Comparison of ENCODE assay signal across 1 cellular context in the genomic region with DNA sequence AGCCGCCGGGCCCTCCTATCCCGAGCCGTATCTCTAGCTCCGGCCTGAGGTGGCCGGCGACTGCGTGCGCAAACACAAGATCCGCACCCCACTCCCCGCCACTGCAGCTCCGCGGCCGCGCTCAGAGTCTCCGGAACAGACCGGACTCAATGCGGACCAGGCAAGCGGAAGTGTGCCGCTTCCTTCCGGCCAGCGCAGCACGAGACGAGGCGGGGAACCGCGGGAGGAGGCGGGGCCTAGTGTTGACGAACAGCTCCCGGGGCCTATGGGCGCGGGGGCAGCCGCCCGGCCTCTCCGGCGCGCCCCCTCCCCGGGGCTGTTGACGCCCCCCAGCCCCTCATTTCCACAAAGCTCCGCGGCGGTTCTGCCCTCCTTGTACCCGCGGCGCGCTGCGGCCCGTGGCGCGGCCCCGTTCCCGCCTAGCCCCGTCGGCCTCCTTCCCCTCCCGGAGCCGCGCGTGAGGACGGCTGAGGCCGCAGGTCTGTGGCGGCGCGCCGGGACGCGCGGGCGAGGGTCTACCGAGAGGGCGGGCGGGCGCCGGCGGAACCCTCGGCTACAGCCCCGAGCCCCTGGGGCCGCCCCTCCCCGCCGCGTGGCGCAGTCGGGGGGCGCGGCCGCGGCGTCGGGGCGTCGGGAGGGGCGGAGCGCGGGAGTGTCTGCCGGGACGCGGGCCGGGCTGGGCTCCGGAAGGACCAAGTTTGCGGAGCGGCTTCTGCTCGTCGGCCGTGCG.
TF ChIP-seq lines count a peak whose summit lies in the region.

A gene with protein sequence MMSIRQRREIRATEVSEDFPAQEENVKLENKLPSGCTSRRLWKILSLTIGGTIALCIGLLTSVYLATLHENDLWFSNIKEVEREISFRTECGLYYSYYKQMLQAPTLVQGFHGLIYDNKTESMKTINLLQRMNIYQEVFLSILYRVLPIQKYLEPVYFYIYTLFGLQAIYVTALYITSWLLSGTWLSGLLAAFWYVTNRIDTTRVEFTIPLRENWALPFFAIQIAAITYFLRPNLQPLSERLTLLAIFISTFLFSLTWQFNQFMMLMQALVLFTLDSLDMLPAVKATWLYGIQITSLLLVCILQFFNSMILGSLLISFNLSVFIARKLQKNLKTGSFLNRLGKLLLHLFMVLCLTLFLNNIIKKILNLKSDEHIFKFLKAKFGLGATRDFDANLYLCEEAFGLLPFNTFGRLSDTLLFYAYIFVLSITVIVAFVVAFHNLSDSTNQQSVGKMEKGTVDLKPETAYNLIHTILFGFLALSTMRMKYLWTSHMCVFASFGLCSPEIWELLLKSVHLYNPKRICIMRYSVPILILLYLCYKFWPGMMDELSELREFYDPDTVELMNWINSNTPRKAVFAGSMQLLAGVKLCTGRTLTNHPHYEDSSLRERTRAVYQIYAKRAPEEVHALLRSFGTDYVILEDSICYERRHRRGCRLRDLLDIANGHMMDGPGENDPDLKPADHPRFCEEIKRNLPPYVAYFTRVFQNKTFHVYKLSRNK (plus strand): TSS at position 340 of the 730 bp plus-strand sequence. CDS start 2,484 bp downstream, outside the sequence.

TF ChIP-seq in GM23338, 12 proteins besides CTCF, POLR2A, EP300 and RAD21 (continued from another document):
- TF ChIP-seq, protein P1, sequence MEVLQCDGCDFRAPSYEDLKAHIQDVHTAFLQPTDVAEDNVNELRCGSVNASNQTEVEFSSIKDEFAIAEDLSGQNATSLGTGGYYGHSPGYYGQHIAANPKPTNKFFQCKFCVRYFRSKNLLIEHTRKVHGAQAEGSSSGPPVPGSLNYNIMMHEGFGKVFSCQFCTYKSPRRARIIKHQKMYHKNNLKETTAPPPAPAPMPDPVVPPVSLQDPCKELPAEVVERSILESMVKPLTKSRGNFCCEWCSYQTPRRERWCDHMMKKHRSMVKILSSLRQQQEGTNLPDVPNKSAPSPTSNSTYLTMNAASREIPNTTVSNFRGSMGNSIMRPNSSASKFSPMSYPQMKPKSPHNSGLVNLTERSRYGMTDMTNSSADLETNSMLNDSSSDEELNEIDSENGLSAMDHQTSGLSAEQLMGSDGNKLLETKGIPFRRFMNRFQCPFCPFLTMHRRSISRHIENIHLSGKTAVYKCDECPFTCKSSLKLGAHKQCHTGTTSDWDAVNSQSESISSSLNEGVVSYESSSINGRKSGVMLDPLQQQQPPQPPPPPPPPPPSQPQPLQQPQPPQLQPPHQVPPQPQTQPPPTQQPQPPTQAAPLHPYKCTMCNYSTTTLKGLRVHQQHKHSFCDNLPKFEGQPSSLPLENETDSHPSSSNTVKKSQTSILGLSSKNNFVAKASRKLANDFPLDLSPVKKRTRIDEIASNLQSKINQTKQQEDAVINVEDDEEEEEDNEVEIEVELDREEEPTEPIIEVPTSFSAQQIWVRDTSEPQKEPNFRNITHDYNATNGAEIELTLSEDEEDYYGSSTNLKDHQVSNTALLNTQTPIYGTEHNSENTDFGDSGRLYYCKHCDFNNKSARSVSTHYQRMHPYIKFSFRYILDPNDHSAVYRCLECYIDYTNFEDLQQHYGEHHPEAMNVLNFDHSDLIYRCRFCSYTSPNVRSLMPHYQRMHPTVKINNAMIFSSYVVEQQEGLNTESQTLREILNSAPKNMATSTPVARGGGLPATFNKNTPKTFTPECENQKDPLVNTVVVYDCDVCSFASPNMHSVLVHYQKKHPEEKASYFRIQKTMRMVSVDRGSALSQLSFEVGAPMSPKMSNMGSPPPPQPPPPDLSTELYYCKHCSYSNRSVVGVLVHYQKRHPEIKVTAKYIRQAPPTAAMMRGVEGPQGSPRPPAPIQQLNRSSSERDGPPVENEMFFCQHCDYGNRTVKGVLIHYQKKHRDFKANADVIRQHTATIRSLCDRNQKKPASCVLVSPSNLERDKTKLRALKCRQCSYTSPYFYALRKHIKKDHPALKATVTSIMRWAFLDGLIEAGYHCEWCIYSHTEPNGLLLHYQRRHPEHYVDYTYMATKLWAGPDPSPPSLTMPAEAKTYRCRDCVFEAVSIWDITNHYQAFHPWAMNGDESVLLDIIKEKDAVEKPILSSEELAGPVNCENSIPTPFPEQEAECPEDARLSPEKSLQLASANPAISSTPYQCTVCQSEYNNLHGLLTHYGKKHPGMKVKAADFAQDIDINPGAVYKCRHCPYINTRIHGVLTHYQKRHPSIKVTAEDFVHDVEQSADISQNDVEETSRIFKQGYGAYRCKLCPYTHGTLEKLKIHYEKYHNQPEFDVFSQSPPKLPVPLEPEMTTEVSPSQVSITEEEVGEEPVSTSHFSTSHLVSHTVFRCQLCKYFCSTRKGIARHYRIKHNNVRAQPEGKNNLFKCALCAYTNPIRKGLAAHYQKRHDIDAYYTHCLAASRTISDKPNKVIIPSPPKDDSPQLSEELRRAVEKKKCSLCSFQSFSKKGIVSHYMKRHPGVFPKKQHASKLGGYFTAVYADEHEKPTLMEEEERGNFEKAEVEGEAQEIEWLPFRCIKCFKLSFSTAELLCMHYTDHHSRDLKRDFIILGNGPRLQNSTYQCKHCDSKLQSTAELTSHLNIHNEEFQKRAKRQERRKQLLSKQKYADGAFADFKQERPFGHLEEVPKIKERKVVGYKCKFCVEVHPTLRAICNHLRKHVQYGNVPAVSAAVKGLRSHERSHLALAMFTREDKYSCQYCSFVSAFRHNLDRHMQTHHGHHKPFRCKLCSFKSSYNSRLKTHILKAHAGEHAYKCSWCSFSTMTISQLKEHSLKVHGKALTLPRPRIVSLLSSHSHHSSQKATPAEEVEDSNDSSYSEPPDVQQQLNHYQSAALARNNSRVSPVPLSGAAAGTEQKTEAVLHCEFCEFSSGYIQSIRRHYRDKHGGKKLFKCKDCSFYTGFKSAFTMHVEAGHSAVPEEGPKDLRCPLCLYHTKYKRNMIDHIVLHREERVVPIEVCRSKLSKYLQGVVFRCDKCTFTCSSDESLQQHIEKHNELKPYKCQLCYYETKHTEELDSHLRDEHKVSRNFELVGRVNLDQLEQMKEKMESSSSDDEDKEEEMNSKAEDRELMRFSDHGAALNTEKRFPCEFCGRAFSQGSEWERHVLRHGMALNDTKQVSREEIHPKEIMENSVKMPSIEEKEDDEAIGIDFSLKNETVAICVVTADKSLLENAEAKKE (CRISPR knock-in tag; IDR thresholded peaks at IDR 0.05): no peak
- peak; percentile 98 for TF ChIP-seq POLR2AphosphoS5 (IDR thresholded peaks at IDR 0.05; ENCODE audit: low read depth)
- TF ChIP-seq, protein P2, sequence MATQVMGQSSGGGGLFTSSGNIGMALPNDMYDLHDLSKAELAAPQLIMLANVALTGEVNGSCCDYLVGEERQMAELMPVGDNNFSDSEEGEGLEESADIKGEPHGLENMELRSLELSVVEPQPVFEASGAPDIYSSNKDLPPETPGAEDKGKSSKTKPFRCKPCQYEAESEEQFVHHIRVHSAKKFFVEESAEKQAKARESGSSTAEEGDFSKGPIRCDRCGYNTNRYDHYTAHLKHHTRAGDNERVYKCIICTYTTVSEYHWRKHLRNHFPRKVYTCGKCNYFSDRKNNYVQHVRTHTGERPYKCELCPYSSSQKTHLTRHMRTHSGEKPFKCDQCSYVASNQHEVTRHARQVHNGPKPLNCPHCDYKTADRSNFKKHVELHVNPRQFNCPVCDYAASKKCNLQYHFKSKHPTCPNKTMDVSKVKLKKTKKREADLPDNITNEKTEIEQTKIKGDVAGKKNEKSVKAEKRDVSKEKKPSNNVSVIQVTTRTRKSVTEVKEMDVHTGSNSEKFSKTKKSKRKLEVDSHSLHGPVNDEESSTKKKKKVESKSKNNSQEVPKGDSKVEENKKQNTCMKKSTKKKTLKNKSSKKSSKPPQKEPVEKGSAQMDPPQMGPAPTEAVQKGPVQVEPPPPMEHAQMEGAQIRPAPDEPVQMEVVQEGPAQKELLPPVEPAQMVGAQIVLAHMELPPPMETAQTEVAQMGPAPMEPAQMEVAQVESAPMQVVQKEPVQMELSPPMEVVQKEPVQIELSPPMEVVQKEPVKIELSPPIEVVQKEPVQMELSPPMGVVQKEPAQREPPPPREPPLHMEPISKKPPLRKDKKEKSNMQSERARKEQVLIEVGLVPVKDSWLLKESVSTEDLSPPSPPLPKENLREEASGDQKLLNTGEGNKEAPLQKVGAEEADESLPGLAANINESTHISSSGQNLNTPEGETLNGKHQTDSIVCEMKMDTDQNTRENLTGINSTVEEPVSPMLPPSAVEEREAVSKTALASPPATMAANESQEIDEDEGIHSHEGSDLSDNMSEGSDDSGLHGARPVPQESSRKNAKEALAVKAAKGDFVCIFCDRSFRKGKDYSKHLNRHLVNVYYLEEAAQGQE (IDR thresholded peaks at IDR 0.05; ENCODE audit: unreplicated experiment): no peak
- TF ChIP-seq, protein P3, sequence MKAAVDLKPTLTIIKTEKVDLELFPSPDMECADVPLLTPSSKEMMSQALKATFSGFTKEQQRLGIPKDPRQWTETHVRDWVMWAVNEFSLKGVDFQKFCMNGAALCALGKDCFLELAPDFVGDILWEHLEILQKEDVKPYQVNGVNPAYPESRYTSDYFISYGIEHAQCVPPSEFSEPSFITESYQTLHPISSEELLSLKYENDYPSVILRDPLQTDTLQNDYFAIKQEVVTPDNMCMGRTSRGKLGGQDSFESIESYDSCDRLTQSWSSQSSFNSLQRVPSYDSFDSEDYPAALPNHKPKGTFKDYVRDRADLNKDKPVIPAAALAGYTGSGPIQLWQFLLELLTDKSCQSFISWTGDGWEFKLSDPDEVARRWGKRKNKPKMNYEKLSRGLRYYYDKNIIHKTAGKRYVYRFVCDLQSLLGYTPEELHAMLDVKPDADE (IDR thresholded peaks at IDR 0.05): peak; percentile 81
- no peak for TF ChIP-seq EZH2 (IDR thresholded peaks at IDR 0.05; ENCODE audit: low read depth, unreplicated experiment)
- no peak for TF ChIP-seq ZNF331 (CRISPR knock-in tag; IDR thresholded peaks at IDR 0.05; ENCODE audit: low read depth)
- TF ChIP-seq NANOG (IDR thresholded peaks at IDR 0.05; ENCODE audit: borderline replicate concordance): no peak
